17 cellular contexts compared by ENCODE assay signal in the genomic region with DNA sequence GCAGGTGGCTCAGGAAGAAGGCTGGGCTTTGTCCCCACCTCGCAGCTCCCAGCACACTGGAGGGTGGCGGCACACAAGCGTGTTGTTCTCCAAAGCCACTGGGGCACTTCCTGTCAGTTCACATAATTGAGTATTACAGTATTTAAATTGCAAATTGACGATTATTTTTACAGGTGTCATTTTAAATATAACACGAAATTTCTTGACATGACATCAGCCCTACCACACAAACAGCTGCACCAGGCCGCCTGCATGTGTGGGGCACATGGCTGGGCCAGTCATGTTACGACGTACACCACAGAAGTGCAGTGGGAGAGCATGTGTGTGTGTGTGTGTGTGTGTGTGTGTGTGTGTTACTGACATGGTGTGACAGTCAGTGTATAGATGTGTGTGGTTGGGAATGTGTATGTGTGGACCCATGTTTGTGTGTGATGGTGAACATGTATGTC.
"Had no signal": no experiment of that assay in that cellular context is flagged by ENCODE, and none has a peak within 500 bp of the region (broad histone marks: within the 10 kb centered on the region; RNA-seq: fewer than 3 reads in every experiment).

No MANE protein-coding gene starts in this region.

- H3K27ac ChIP-seq: foreskin keratinocyte, prostate gland, sigmoid colon, WERI-Rb-1 had no signal

- H3K27me3 ChIP-seq: foreskin keratinocyte had no signal

- H3K4me1 ChIP-seq: foreskin keratinocyte, prostate gland had no signal

- FAIRE-seq: endothelial cell of umbilical vein had no signal

- H3K9me3 ChIP-seq: prostate gland, sigmoid colon had no signal

- H3K27me3 Mint-ChIP-seq: natural killer cell treated with Interleukin-12 subunit alpha and Interleukin-12 subunit beta and Interleukin-15 and Interleukin-18, amount 100 ng/mL, for 72 hours had no signal

- H3K4me3 ChIP-seq: coronary artery, lung, prostate gland, sigmoid colon had no signal

- H3K36me3 ChIP-seq: prostate gland, sigmoid colon, WERI-Rb-1 had no signal

- H3K27ac Mint-ChIP-seq: activated CD8-positive, alpha-beta T cell treated with anti-CD3 and anti-CD28 coated beads, Interleukin-2, amount 10 ng/mL, durations not matched to agents 7 days and 5 days; activated T-helper 1 cell treated with anti-CD3 and anti-CD28 coated beads, Interleukin-12 subunit alpha, Interleukin-12 subunit beta, Interleukin-2, Interleukin-4 antibody, amounts not matched to agents 30 ng/mL and 10 ng/mL and 1 ng/mL, durations not matched to agents 14 hours and 24 hours and 36 hours; natural killer cell treated with Interleukin-12 subunit alpha and Interleukin-12 subunit beta and Interleukin-15 and Interleukin-18, amount 100 ng/mL, for 72 hours had no signal

- H3K4me3 Mint-ChIP-seq: activated CD8-positive, alpha-beta T cell treated with anti-CD3 and anti-CD28 coated beads, Interleukin-2, amount 10 ng/mL, durations not matched to agents 7 days and 5 days; activated T-helper 1 cell treated with anti-CD3 and anti-CD28 coated beads, Interleukin-12 subunit alpha, Interleukin-12 subunit beta, Interleukin-2, Interleukin-4 antibody, amounts not matched to agents 30 ng/mL and 10 ng/mL and 1 ng/mL, durations not matched to agents 14 hours and 24 hours and 36 hours; natural killer cell treated with Interleukin-12 subunit alpha and Interleukin-12 subunit beta and Interleukin-15 and Interleukin-18, amount 100 ng/mL, for 72 hours had no signal

- H3K9me3 Mint-ChIP-seq: activated T-helper 1 cell treated with anti-CD3 and anti-CD28 coated beads, Interleukin-12 subunit alpha, Interleukin-12 subunit beta, Interleukin-2, Interleukin-4 antibody, amounts not matched to agents 30 ng/mL and 10 ng/mL and 1 ng/mL, durations not matched to agents 14 hours and 24 hours and 36 hours; natural killer cell treated with Interleukin-12 subunit alpha and Interleukin-12 subunit beta and Interleukin-15 and Interleukin-18, amount 100 ng/mL, for 72 hours had no signal

- DNase-seq: activated CD8-positive, alpha-beta T cell treated with anti-CD3 and anti-CD28 coated beads, Interleukin-2, amount 10 ng/mL, durations not matched to agents 7 days and 5 days; activated naive CD4-positive, alpha-beta T cell; effector CD4-positive, alpha-beta T cell; foreskin keratinocyte; head of caudate nucleus; left colon; occipital lobe; sigmoid colon; stimulated activated CD4-positive, alpha-beta T cell treated with anti-CD3 and anti-CD28 coated beads, Interleukin-12 subunit alpha, Interleukin-12 subunit beta, amount 100 ng/mL, for 4 hours; stimulated activated naive CD4-positive, alpha-beta T cell treated with Interleukin-2 at 50 U/mL for 16 hours had no signal

- H3K36me3 Mint-ChIP-seq: natural killer cell treated with Interleukin-12 subunit alpha and Interleukin-12 subunit beta and Interleukin-15 and Interleukin-18, amount 100 ng/mL, for 72 hours had no signal

- ATAC-seq: activated CD8-positive, alpha-beta T cell treated with anti-CD3 and anti-CD28 coated beads, Interleukin-2, amount 10 ng/mL, durations not matched to agents 7 days and 5 days; left colon had no signal
